18 cellular contexts compared by ENCODE assay signal in genomic region chr17:61455754-61456681, GRCh38. TPM values are rescaled to one million over a fixed set of nuclear protein-coding genes. Genes with fewer than 3 reads are reported as not detected.
A peak's percentile ranks its signal among the peaks of the same experiment; 100 is the strongest.
DNase-seq lines count a peak whose midpoint lies in the region; ATAC-seq and TF ChIP-seq lines count a peak whose summit lies in the region.
"Had no signal": no experiment of that assay in that cellular context is flagged by ENCODE, and none has a peak within 500 bp of the region (broad histone marks: within the 10 kb centered on the region; RNA-seq: fewer than 3 reads in every experiment).

No MANE protein-coding gene starts in this region.

- ATAC-seq in GM23338 (peak; percentile 0; the same call in 2 of the 3 replicates), GM18519 (IDR thresholded peaks at IDR 0.05; ENCODE audit: low FRiP score, unreplicated experiment) (no peak), GM21529 (IDR thresholded peaks at IDR 0.05; ENCODE audit: unreplicated experiment) (no peak)
- no peak for ATAC-seq in naive thymus-derived CD8-positive, alpha-beta T cell

- peaks cover 100% of the 10 kb centered on the region for H3K27me3 ChIP-seq in GM23338 (ENCODE audit: insufficient read depth)

- H3K9me2 ChIP-seq in GM23338 (ENCODE audit: insufficient read depth) = no peaks in the 10 kb centered on the region

- H3K4me1 Mint-ChIP-seq in GM23338 (peaks cover 38% of the 10 kb centered on the region), glutamatergic neuron (ENCODE audit: low read depth, unreplicated experiment) (peaks cover 2% of the 10 kb centered on the region)
- H3K4me1 Mint-ChIP-seq in naive thymus-derived CD8-positive, alpha-beta T cell = peaks cover 17 to 63% (median 47%) of the 10 kb centered on the region in 4 donors

- H4K20me1 ChIP-seq in GM23338 (replicated peaks; ENCODE audit: insufficient read depth) = peaks cover 26% of the 10 kb centered on the region

- H3K36me3 Mint-ChIP-seq in GM23338 (ENCODE audit: low read depth) = peaks cover 3% of the 10 kb centered on the region; the same call in 1 of the 3 replicates
- H3K36me3 Mint-ChIP-seq in glutamatergic neuron (ENCODE audit: unreplicated experiment) = no peaks in the 10 kb centered on the region
- H3K36me3 Mint-ChIP-seq in naive thymus-derived CD8-positive, alpha-beta T cell = peaks cover 2 to 4% (median 3%) of the 10 kb centered on the region in 3 donors

- peaks cover 30% of the 10 kb centered on the region; the same call in 1 of the 2 replicates for H3K4me1 ChIP-seq in GM23338 (ENCODE audit: insufficient read depth)

- 0 out of 2 replicates have a peak, but pooled peaks cover 5% of the 10 kb centered on the region for H3F3A ChIP-seq in GM23338 (replicated peaks; ENCODE audit: low read depth)

- H3K4me3 Mint-ChIP-seq in GM23338 = peak overlapping the region; percentile 7; the same call in 1 of the 3 replicates
- peak overlapping the region; percentile 14 for H3K4me3 Mint-ChIP-seq in glutamatergic neuron (ENCODE audit: unreplicated experiment)
- H3K4me3 Mint-ChIP-seq in naive thymus-derived CD8-positive, alpha-beta T cell = peak overlapping the region in 7 of 10 donors; percentile 19 to 61 (median 34)

- TF ChIP-seq CTCF in GM23338 (conservative IDR thresholded peaks at IDR 0.05; ENCODE audit: low read depth in 2 of 2) = no peak
- no peak for TF ChIP-seq CTCF in glutamatergic neuron (IDR thresholded peaks at IDR 0.05; ENCODE audit: partially characterized antibody, unreplicated experiment)

- H3K27ac ChIP-seq in GM23338 (ENCODE audit: low read depth) = no peak overlapping the region

- H3K4me2 ChIP-seq in GM23338 = no peak overlapping the region

- H3K79me2 ChIP-seq in GM23338 (replicated peaks; ENCODE audit: insufficient read depth) = no peaks in the 10 kb centered on the region

- POLR2A ChIA-PET in naive thymus-derived CD8-positive, alpha-beta T cell (lab: Charles Lee) = no interaction called here

- peak overlapping the region; percentile 44; the same call in 1 of the 2 replicates for H3K4me3 ChIP-seq in GM23338

- no peak overlapping the region for H2AFZ ChIP-seq in GM23338

- H3K27ac Mint-ChIP-seq in GM23338 = no peak overlapping the region
- no peak overlapping the region for H3K27ac Mint-ChIP-seq in glutamatergic neuron (ENCODE audit: unreplicated experiment)
- H3K27ac Mint-ChIP-seq in naive thymus-derived CD8-positive, alpha-beta T cell = no peak overlapping the region
- H3K27ac Mint-ChIP-seq: endodermal cell had no signal

- peaks cover 8% of the 10 kb centered on the region for H3K9me3 Mint-ChIP-seq in GM23338
- peaks cover 11% of the 10 kb centered on the region for H3K9me3 Mint-ChIP-seq in glutamatergic neuron (ENCODE audit: unreplicated experiment)
- peaks cover 0 to 5% (median 0%) of the 10 kb centered on the region in 9 donors for H3K9me3 Mint-ChIP-seq in naive thymus-derived CD8-positive, alpha-beta T cell
- H3K9me3 Mint-ChIP-seq: endodermal cell, neural crest cell had no signal

- DNase-seq in AG08396 (ENCODE audit: low spot score) (peak; percentile 65), GM23338 (ENCODE audit: low spot score) (peak; percentile 51), glutamatergic neuron (no peak), mucosa of gallbladder (ENCODE audit: low spot score) (no peak), NCI-H2107 (lab: John Stamatoyannopoulos, UW) (no peak)
- no peak for DNase-seq in naive thymus-derived CD8-positive, alpha-beta T cell
- DNase-seq: activated naive CD4-positive, alpha-beta T cell treated with anti-CD3 and anti-CD28 coated beads, Interleukin-2, amount 50 U/mL, for 16 hours; DND-41; KG1; mesenchymal stem cell; MV-4-11; NCI-H2029 treated with DMSO at 0.1 percent for 48 hours; RPMI8226 had no signal

- H3K36me3 ChIP-seq in GM23338 (ENCODE audit: insufficient read depth) = peaks cover 3% of the 10 kb centered on the region; the same call in 1 of the 2 replicates

- peaks cover 99% of the 10 kb centered on the region for H3K27me3 Mint-ChIP-seq in GM23338 (ENCODE audit: insufficient read depth, low read depth, poor library complexity)
- peaks cover 46% of the 10 kb centered on the region for H3K27me3 Mint-ChIP-seq in glutamatergic neuron (ENCODE audit: unreplicated experiment)
- peaks cover 58 to 87% (median 69%) of the 10 kb centered on the region in 5 donors for H3K27me3 Mint-ChIP-seq in naive thymus-derived CD8-positive, alpha-beta T cell

TF ChIP-seq in GM23338, 12 proteins besides CTCF, POLR2A, EP300 and RAD21:
- no peak for TF ChIP-seq JUNB (IDR thresholded peaks at IDR 0.05; ENCODE audit: unreplicated experiment)
- no peak for TF ChIP-seq POLR2AphosphoS5 (IDR thresholded peaks at IDR 0.05; ENCODE audit: low read depth)
- peak; percentile 75 for TF ChIP-seq EZH2 (IDR thresholded peaks at IDR 0.05; ENCODE audit: low read depth, unreplicated experiment)

RNA-seq across cellular contexts. Expression of gene TBX4, which starts 3.8 kb away (rescaled TPM):
- total RNA-seq in GM23338 (2014; rRNA removed; shearing (Covaris generic)) = not detected in 2 replicates
- polyA plus RNA-seq in GM23338 (2016; fragmentation: Nextera tagmentation; extraction: Ambion mirVana) = not detected in 2 replicates
- total RNA-seq in glutamatergic neuron (ENCODE audit: unreplicated experiment) (not detected), mucosa of gallbladder (1.6 TPM)
- total RNA-seq in naive thymus-derived CD8-positive, alpha-beta T cell = not detected
- not detected for polyA plus RNA-seq in naive thymus-derived CD8-positive, alpha-beta T cell
- total RNA-seq: endodermal cell, neural crest cell, pulmonary artery endothelial cell had no signal

RNA-seq across cellular contexts. Expression of gene TBX2, which starts 56.4 kb away (rescaled TPM):
- total RNA-seq in GM23338 (2014; rRNA removed; shearing (Covaris generic)) = not detected in 2 replicates
- 0.10 TPM in 1 of 2 replicates, not detected in the other for polyA plus RNA-seq in GM23338 (2016; fragmentation: Nextera tagmentation; extraction: Ambion mirVana)
- total RNA-seq in glutamatergic neuron (ENCODE audit: unreplicated experiment) = 5.4 TPM
- total RNA-seq in naive thymus-derived CD8-positive, alpha-beta T cell = under 1 TPM in 1 of 2 experiments, not detected in 1; 0.13 TPM
- polyA plus RNA-seq in naive thymus-derived CD8-positive, alpha-beta T cell = not detected
- 33.9 TPM for total RNA-seq in mucosa of gallbladder
- total RNA-seq: pulmonary artery endothelial cell had no signal

Comparison
In these comparisons a context has a peak if more than half of its experiments do, and no peak if none do; other contexts are left out.
1. DNase-seq: peak in AG08396 (single experiment) and GM23338 (single experiment); none in glutamatergic neuron (single experiment), naive thymus-derived CD8-positive, alpha-beta T cell (0 of 10), mucosa of gallbladder (single experiment) and NCI-H2107 (single experiment).
2. Peak in every context shown above with its lines, with median percentiles within 50 percentile points of each other: H3K4me3 Mint-ChIP-seq.